In the genomic region with DNA sequence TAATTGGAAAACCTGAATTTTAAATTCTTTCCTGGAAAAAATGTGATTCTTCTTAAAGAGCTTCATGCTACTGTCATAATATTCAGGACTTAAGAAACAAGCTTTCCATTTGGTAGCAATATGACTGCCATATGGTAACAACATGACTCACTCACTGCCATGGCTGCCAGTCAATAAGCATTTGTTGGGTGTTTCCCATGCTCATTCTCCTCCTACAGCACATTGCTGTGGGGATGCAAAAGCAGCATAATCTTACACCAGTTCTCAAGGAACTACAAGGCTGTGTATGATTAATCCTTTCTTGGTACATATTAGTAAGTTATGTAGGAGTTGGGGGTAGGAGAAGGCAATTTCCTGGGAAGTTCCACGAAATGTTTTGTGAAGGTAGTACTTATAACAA, we compare ENCODE assay signal across 9 cellular contexts.
A peak's percentile ranks its signal among the peaks of the same experiment; 100 is the strongest.
DNase-seq lines count a peak whose midpoint lies in the region; ATAC-seq and TF ChIP-seq lines count a peak whose summit lies in the region.
"Had no signal": no experiment of that assay in that cellular context is flagged by ENCODE, and none has a peak within 500 bp of the region (broad histone marks: within the 10 kb centered on the region; RNA-seq: fewer than 3 reads in every experiment).

No MANE protein-coding gene starts in this region.

- H3K27me3 ChIP-seq in RWPE2 (ENCODE audit: insufficient read depth, poor library complexity, severe bottlenecking): no peaks in the 10 kb centered on the region
- H3K27me3 ChIP-seq in upper lobe of left lung: no peaks in the 10 kb centered on the region
- no peaks in the 10 kb centered on the region for H3K27me3 ChIP-seq in MM.1S (replicated peaks; ENCODE audit: insufficient read depth, low read length)
- no peaks in the 10 kb centered on the region for H3K27me3 ChIP-seq in left lung

- no peaks in the 10 kb centered on the region for H3K9me2 ChIP-seq in MM.1S (replicated peaks; ENCODE audit: insufficient read depth, low read length)

- DNase-seq in RWPE2 (ENCODE audit: low spot score) (no peak), kidney tubule cell (ENCODE audit: low spot score) (peak; percentile 62), NCI-H146 treated with DMSO at 0.1 percent for 48 hours (lab: John Stamatoyannopoulos, UW; ENCODE audit: unreplicated experiment) (no peak), upper lobe of left lung (no peak), MM.1S (no peak), left lung (no peak)
- DNase-seq: activated CD8-positive, alpha-beta memory T cell treated with anti-CD3 and anti-CD28 coated beads, Interleukin-2, amount 10 ng/mL, durations not matched to agents 7 days and 5 days had no signal

- H3K4me2 ChIP-seq in MM.1S (ENCODE audit: low read depth, low read length): no peak overlapping the region

- no peak for TF ChIP-seq CTCF in RWPE2 (IDR thresholded peaks at IDR 0.05; ENCODE audit: poor library complexity, severe bottlenecking)
- no peak for TF ChIP-seq CTCF in upper lobe of left lung (IDR thresholded peaks at IDR 0.05)
- no peak for TF ChIP-seq CTCF in MM.1S (IDR thresholded peaks at IDR 0.05; ENCODE audit: low read length)
- no peak for TF ChIP-seq CTCF in left lung (IDR thresholded peaks at IDR 0.05)

- intact Hi-C loops in left lung (cut with DNase I): no loop called here

- H3K9ac ChIP-seq in MM.1S (ENCODE audit: low read length): no peak overlapping the region

- H3K4me1 ChIP-seq in RWPE2 (ENCODE audit: insufficient read depth, poor library complexity, severe bottlenecking) (no peaks in the 10 kb centered on the region), upper lobe of left lung (no peaks in the 10 kb centered on the region), MM.1S (ENCODE audit: low read length) (no peaks in the 10 kb centered on the region), left lung (no peaks in the 10 kb centered on the region)

- no peaks in the 10 kb centered on the region for H3K79me2 ChIP-seq in MM.1S (ENCODE audit: low read length)

- no peaks in the 10 kb centered on the region for H4K20me1 ChIP-seq in MM.1S (ENCODE audit: insufficient read depth, low read length)

- no peaks in the 10 kb centered on the region for H3K9me3 ChIP-seq in RWPE2 (ENCODE audit: severe bottlenecking)
- H3K9me3 ChIP-seq in upper lobe of left lung: no peaks in the 10 kb centered on the region
- H3K9me3 ChIP-seq in MM.1S (replicated peaks; ENCODE audit: insufficient read depth, low read length): no peaks in the 10 kb centered on the region
- no peaks in the 10 kb centered on the region for H3K9me3 ChIP-seq in left lung

- H3K36me3 ChIP-seq in RWPE2 (ENCODE audit: low read depth): peaks cover 8% of the 10 kb centered on the region; the same call in 1 of the 2 replicates
- peaks cover 0 to 36% (median 4%) of the 10 kb centered on the region in 4 donors for H3K36me3 ChIP-seq in upper lobe of left lung
- no peaks in the 10 kb centered on the region for H3K36me3 ChIP-seq in MM.1S (replicated peaks; ENCODE audit: insufficient read depth, low read length)
- peaks cover 0 to 49% of the 10 kb centered on the region in 2 donors for H3K36me3 ChIP-seq in left lung

- no peak for TF ChIP-seq EP300 in upper lobe of left lung (IDR thresholded peaks at IDR 0.05)

- no peaks in the 10 kb centered on the region for H3F3A ChIP-seq in MM.1S (ENCODE audit: insufficient read depth, low read length)

- no peak overlapping the region for H2AFZ ChIP-seq in MM.1S (ENCODE audit: low read length)

- TF ChIP-seq POLR2A in upper lobe of left lung (IDR thresholded peaks at IDR 0.05): no peak

- peak; percentile 67 for ATAC-seq in GM18511 (IDR thresholded peaks at IDR 0.05; ENCODE audit: unreplicated experiment)
- peak; percentile 64 for ATAC-seq in HG02798 (IDR thresholded peaks at IDR 0.05; ENCODE audit: poor library complexity, unreplicated experiment)
- 0 out of 3 replicates have a peak, but pooled peaks have one; percentile 44 for ATAC-seq in RWPE2 (ENCODE audit: low read depth)
- no peak for ATAC-seq in upper lobe of left lung (ENCODE audit: low FRiP score in 2 of 2)
- no peak for ATAC-seq in left lung
- ATAC-seq: activated CD8-positive, alpha-beta memory T cell treated with anti-CD3 and anti-CD28 coated beads, Interleukin-2, amount 10 ng/mL, durations not matched to agents 7 days and 5 days had no signal

- no peak overlapping the region for H3K27ac ChIP-seq in RWPE2 (ENCODE audit: poor library complexity, severe bottlenecking)
- no peak overlapping the region for H3K27ac ChIP-seq in upper lobe of left lung
- no peak overlapping the region for H3K27ac ChIP-seq in MM.1S (ENCODE audit: low read length)
- no peak overlapping the region for H3K27ac ChIP-seq in left lung

- H3K4me3 ChIP-seq in RWPE2 (ENCODE audit: severe bottlenecking) (no peak overlapping the region), upper lobe of left lung (no peak overlapping the region), MM.1S (ENCODE audit: low read length) (no peak overlapping the region), left lung (no peak overlapping the region)

- WGBS in upper lobe of left lung, 2 donors: 91 to 93% methylated on average over 1 of the region's 1 CpG

Comparison
In these comparisons a context has a peak if more than half of its experiments do, and no peak if none do; other contexts are left out.
1. ATAC-seq: peak in GM18511 (single experiment), HG02798 (single experiment) and RWPE2 (single experiment); none in upper lobe of left lung (0 of 2) and left lung (single experiment).